Comparison of ENCODE assay signal across 13 cellular contexts in genomic region chr10:122344741-122345258, GRCh38. TPM values are rescaled to one million over a fixed set of nuclear protein-coding genes. Genes with fewer than 3 reads are reported as not detected.
DNase-seq lines count a peak whose midpoint lies in the region; ATAC-seq and TF ChIP-seq lines count a peak whose summit lies in the region.
"Had no signal": no experiment of that assay in that cellular context is flagged by ENCODE, and none has a peak within 500 bp of the region (broad histone marks: within the 10 kb centered on the region; RNA-seq: fewer than 3 reads in every experiment).

No MANE protein-coding gene starts in this region.

- intact Hi-C loops in dorsolateral prefrontal cortex (cut with DNase I) (loop anchor here (5.0 to 10.0 kb wide), 4 partner anchors 47 to 223 kb away; no protein-coding TSS in a partner anchor), lower lobe of right lung (cut with DNase I) (loop anchor here (5.0 kb wide), 1 partner anchor 93 kb away; no protein-coding TSS in a partner anchor)

- H3K27ac ChIP-seq in dorsolateral prefrontal cortex (peak overlapping the region in 47 of 59 donors; percentile 1 to 89 (median 54)), lower lobe of right lung (no peak overlapping the region)

- no peak for TF ChIP-seq EP300 in Ishikawa (IDR thresholded peaks at IDR 0.05; ENCODE audit: borderline replicate concordance)

- TF ChIP-seq CTCF in dorsolateral prefrontal cortex (IDR thresholded peaks at IDR 0.05 in 54 of 56, conservative IDR thresholded peaks at IDR 0.05 in 2 of 56; ENCODE audit: low read depth in 1 of 56, partially characterized antibody in 56 of 56) (no peak), lower lobe of right lung (IDR thresholded peaks at IDR 0.05) (no peak)

- ATAC-seq in GM18868 (IDR thresholded peaks at IDR 0.05; ENCODE audit: unreplicated experiment), result no peak
- no peak for ATAC-seq in HG02759 (IDR thresholded peaks at IDR 0.05; ENCODE audit: unreplicated experiment)
- no peak for ATAC-seq in lower lobe of right lung
- ATAC-seq: naive thymus-derived CD4-positive, alpha-beta T cell had no signal

- DNase-seq in AG20443 (ENCODE audit: low spot score), result peak; percentile 20
- peak in 6 of 10 donors; percentile 27 to 61 (median 48) for DNase-seq in dorsolateral prefrontal cortex
- DNase-seq in midbrain (lab: John Stamatoyannopoulos, UW), result peak; percentile 47
- DNase-seq in activated CD4-positive, CD25-positive, alpha-beta regulatory T cell (lab: John Stamatoyannopoulos, UW), result no peak
- DNase-seq in lower lobe of right lung, result no peak
- DNase-seq: central memory CD4-positive, alpha-beta T cell; glutamatergic neuron; Kasumi-1; naive thymus-derived CD4-positive, alpha-beta T cell; NCI-H510A had no signal

- H3K27me3 ChIP-seq in dorsolateral prefrontal cortex (no peaks in the 10 kb centered on the region), lower lobe of right lung (ENCODE audit: low read depth) (no peaks in the 10 kb centered on the region)

- H3K36me3 ChIP-seq in lower lobe of right lung, result no peaks in the 10 kb centered on the region

- H3K4me1 ChIP-seq in lower lobe of right lung, result no peaks in the 10 kb centered on the region

- no peak overlapping the region for H3K4me3 ChIP-seq in dorsolateral prefrontal cortex
- H3K4me3 ChIP-seq in lower lobe of right lung, result no peak overlapping the region

- H3K9me3 ChIP-seq in lower lobe of right lung, result no peaks in the 10 kb centered on the region

- TF ChIP-seq RAD21 in Ishikawa (IDR thresholded peaks at IDR 0.05; ENCODE audit: low read depth), result no peak

TF ChIP-seq in Ishikawa, 13 proteins besides CTCF, POLR2A, EP300 and RAD21:
- TF ChIP-seq USF1 (IDR thresholded peaks at IDR 0.05), result peak; percentile 54
- no peak for TF ChIP-seq TAF1 (IDR thresholded peaks at IDR 0.05; ENCODE audit: low read depth)

RNA-seq across cellular contexts. Expression of gene PLEKHA1, which starts 29.7 kb away (rescaled TPM):
- total RNA-seq in dorsolateral prefrontal cortex (100 to 1,000 TPM in 89 of 120 experiments, 10 to 100 TPM in 31; 60.2 to 156 (median 112) TPM), lower lobe of right lung (46.1 TPM)

Comparison
In these comparisons a context has a peak if more than half of its experiments do, and no peak if none do; other contexts are left out.
1. DNase-seq: peak in AG20443 (single experiment), dorsolateral prefrontal cortex (6 of 10) and midbrain (single experiment); none in activated CD4-positive, CD25-positive, alpha-beta regulatory T cell (0 of 4) and lower lobe of right lung (single experiment).